8 cellular contexts compared by ENCODE assay signal in genomic region chr5:132556511-132557424, GRCh38. TPM values are rescaled to one million over a fixed set of nuclear protein-coding genes. Genes with fewer than 3 reads are reported as not detected.
DNase-seq lines count a peak whose midpoint lies in the region; ATAC-seq and TF ChIP-seq lines count a peak whose summit lies in the region.

TSS of gene RAD50 (plus strand) at chr5:132556977. CDS start at chr5:132557325, 348 bp downstream.

- H3K4me3 ChIP-seq in CD4-positive, CD25-positive, alpha-beta regulatory T cell (ENCODE audit: low read depth, low read length): peak within 1 kb of the TSS; percentile 91
- H3K4me3 ChIP-seq in dorsolateral prefrontal cortex: peak within 1 kb of the TSS; percentile 41 to 97 (median 86)
- peak within 1 kb of the TSS; percentile 70 to 83 (median 83) for H3K4me3 ChIP-seq in right lobe of liver

- no peaks in the 10 kb centered on the region for H3K9me3 ChIP-seq in CD4-positive, CD25-positive, alpha-beta regulatory T cell (ENCODE audit: control insufficient read depth in 2 of 2, low read length in 2 of 2)
- H3K9me3 ChIP-seq in right lobe of liver: no peaks in the 10 kb centered on the region

- H3K4me1 Mint-ChIP-seq in CD4-positive, CD25-positive, alpha-beta regulatory T cell: peaks cover 18 to 45% (median 27%) of the 10 kb centered on the region in 4 donors
- peaks cover 19% of the 10 kb centered on the region for H3K4me1 Mint-ChIP-seq in activated CD4-positive, alpha-beta memory T cell treated with anti-CD3 and anti-CD28 coated beads for 36 hours (ENCODE audit: low read depth)

- WGBS in right lobe of liver (ENCODE audit: insufficient coverage, low coverage, low lambda C conversion rate, missing lambda C conversion rate): 20% methylated on average over 19 of the region's 60 CpGs

- TF ChIP-seq CTCF in dorsolateral prefrontal cortex (IDR thresholded peaks at IDR 0.05 in 54 of 56, conservative IDR thresholded peaks at IDR 0.05 in 2 of 56; ENCODE audit: low read depth in 1 of 56, partially characterized antibody in 56 of 56) (peak in 28 of 56 donors; percentile 5 to 50 (median 25)), right lobe of liver (IDR thresholded peaks at IDR 0.05) (no peak)

- POLR2A ChIA-PET in activated CD4-positive, alpha-beta memory T cell treated with anti-CD3 and anti-CD28 coated beads for 36 hours (lab: Charles Lee): interaction anchor here (1.0 to 1.3 kb wide), 4 partner anchors 8 to 118 kb away, joined by 3 to 7 read pairs (median 3); no protein-coding TSS in a partner anchor

- peaks cover 0 to 3% (median 0%) of the 10 kb centered on the region in 7 donors for H3K9me3 Mint-ChIP-seq in CD4-positive, CD25-positive, alpha-beta regulatory T cell
- no peaks in the 10 kb centered on the region for H3K9me3 Mint-ChIP-seq in activated CD4-positive, alpha-beta memory T cell treated with anti-CD3 and anti-CD28 coated beads for 36 hours

- peak within 1 kb of the TSS; percentile 97 to 99 (median 98) for H3K4me3 Mint-ChIP-seq in CD4-positive, CD25-positive, alpha-beta regulatory T cell
- H3K4me3 Mint-ChIP-seq in activated CD4-positive, alpha-beta memory T cell treated with anti-CD3 and anti-CD28 coated beads for 36 hours: peak within 1 kb of the TSS; percentile 99

- H3K4me1 ChIP-seq in CD4-positive, CD25-positive, alpha-beta regulatory T cell (ENCODE audit: control insufficient read depth, insufficient read depth, low read length, poor library complexity, severe bottlenecking): peaks cover 22% of the 10 kb centered on the region
- H3K4me1 ChIP-seq in right lobe of liver: peaks cover 0 to 14% (median 6%) of the 10 kb centered on the region in 4 donors

- H3K36me3 ChIP-seq in CD4-positive, CD25-positive, alpha-beta regulatory T cell (ENCODE audit: control insufficient read depth, insufficient read depth, low read length): peaks cover 15% of the 10 kb centered on the region
- no peaks in the 10 kb centered on the region for H3K36me3 ChIP-seq in right lobe of liver

- H3K27ac ChIP-seq in CD4-positive, CD25-positive, alpha-beta regulatory T cell (ENCODE audit: insufficient read depth, low read length, poor library complexity, severe bottlenecking): peak within 1 kb of the TSS; percentile 80
- H3K27ac ChIP-seq in dorsolateral prefrontal cortex: peak within 1 kb of the TSS; percentile 9 to 95 (median 82)
- peak within 1 kb of the TSS; percentile 61 to 86 (median 65) for H3K27ac ChIP-seq in right lobe of liver

- CTCF ChIA-PET in activated CD4-positive, alpha-beta memory T cell treated with anti-CD3 and anti-CD28 coated beads for 36 hours (lab: Charles Lee): interaction anchor here (0.6 to 1.0 kb wide), 4 partner anchors 9 to 191 kb away, joined by 3 to 6 read pairs (median 3); partner anchors contain the start of gene CCNI2

- peak within 1 kb of the TSS; percentile 85 to 99 (median 96) for H3K27ac Mint-ChIP-seq in CD4-positive, CD25-positive, alpha-beta regulatory T cell
- peak within 1 kb of the TSS; percentile 94 for H3K27ac Mint-ChIP-seq in activated CD4-positive, alpha-beta memory T cell treated with anti-CD3 and anti-CD28 coated beads for 36 hours

- peak; percentile 84 to 97 (median 90) for DNase-seq in CD4-positive, CD25-positive, alpha-beta regulatory T cell
- DNase-seq in NCI-H82 (lab: John Stamatoyannopoulos, UW) (peak; percentile 91), dorsolateral prefrontal cortex (peak; percentile 82 to 94 (median 88)), right lobe of liver (peak; percentile 93 to 96 (median 95))
- peak; percentile 96 for DNase-seq in activated CD4-positive, alpha-beta memory T cell treated with anti-CD3 and anti-CD28 coated beads for 36 hours
- peak; percentile 93 for DNase-seq in stimulated activated CD4-positive, alpha-beta T cell treated with anti-CD3 and anti-CD28 coated beads, Interleukin-4, amount 100 ng/mL, for 24 hours

- ATAC-seq in CD4-positive, CD25-positive, alpha-beta regulatory T cell (ENCODE audit: low read depth in 2 of 2): peak; percentile 98
- peak; percentile 96 for ATAC-seq in GM19438 (IDR thresholded peaks at IDR 0.05; ENCODE audit: low read depth, unreplicated experiment)
- peak; percentile 98 for ATAC-seq in HG03571 (IDR thresholded peaks at IDR 0.05; ENCODE audit: unreplicated experiment)
- ATAC-seq in right lobe of liver: peak; percentile 97 to 99 (median 98)

- peaks cover 9% of the 10 kb centered on the region for H3K27me3 Mint-ChIP-seq in CD4-positive, CD25-positive, alpha-beta regulatory T cell
- no peaks in the 10 kb centered on the region for H3K27me3 Mint-ChIP-seq in activated CD4-positive, alpha-beta memory T cell treated with anti-CD3 and anti-CD28 coated beads for 36 hours

- H3K36me3 Mint-ChIP-seq in CD4-positive, CD25-positive, alpha-beta regulatory T cell: no peaks in the 10 kb centered on the region
- H3K36me3 Mint-ChIP-seq in activated CD4-positive, alpha-beta memory T cell treated with anti-CD3 and anti-CD28 coated beads for 36 hours: peaks cover 7% of the 10 kb centered on the region

- intact Hi-C loops in activated CD4-positive, alpha-beta memory T cell treated with anti-CD3 and anti-CD28 coated beads for 36 hours (cut with micrococcal nuclease): loop anchor here (1.0 to 5.0 kb wide), 4 partner anchors 10 to 181 kb away; partner anchors contain the start of gene KIF3A
- intact Hi-C loops in dorsolateral prefrontal cortex (cut with DNase I) (loop anchor here in 1 of 2 donors (10.0 kb wide), 1 partner anchor 268 kb away; no protein-coding TSS in a partner anchor), right lobe of liver (cut with DNase I) (no loop called here)

- no peaks in the 10 kb centered on the region for H3K27me3 ChIP-seq in CD4-positive, CD25-positive, alpha-beta regulatory T cell (ENCODE audit: control insufficient read depth, insufficient read depth, low read length)
- H3K27me3 ChIP-seq in dorsolateral prefrontal cortex (no peaks in the 10 kb centered on the region), right lobe of liver (no peaks in the 10 kb centered on the region)

- peak; percentile 82 for TF ChIP-seq POLR2A in right lobe of liver (IDR thresholded peaks at IDR 0.05)

RNA-seq across cellular contexts. Expression of gene RAD50, which starts in this region (rescaled TPM):
- 17.8 TPM for total RNA-seq in CD4-positive, CD25-positive, alpha-beta regulatory T cell
- 10 to 100 TPM; 10.8 to 14.2 (median 12.8) TPM for polyA plus RNA-seq in CD4-positive, CD25-positive, alpha-beta regulatory T cell
- 10 to 100 TPM; 44.6 to 47.6 TPM for total RNA-seq in activated CD4-positive, alpha-beta memory T cell treated with anti-CD3 and anti-CD28 coated beads for 36 hours
- 10 to 100 TPM; 35.0 to 63.2 (median 46.2) TPM for total RNA-seq in dorsolateral prefrontal cortex
- total RNA-seq in right lobe of liver: 10 to 100 TPM; 14.1 to 27.7 (median 17.9) TPM

Comparison
In these comparisons a context has a peak if more than half of its experiments do, and no peak if none do; other contexts are left out.
1. Peak in every context shown above with its lines: DNase-seq, ATAC-seq, H3K4me3 ChIP-seq and H3K27ac ChIP-seq.